ENCODE assay signal across 8 cellular contexts in genomic region chr13:76886292-76887061, GRCh38. TPM values are rescaled to one million over a fixed set of nuclear protein-coding genes. Genes with fewer than 3 reads are reported as not detected.
DNase-seq lines count a peak whose midpoint lies in the region; ATAC-seq lines count a peak whose summit lies in the region.

Gene KCTD12, minus strand, starts transcription at chr13:76886405. Its CDS starts 257 bp downstream, at chr13:76886148.

- H3K27me3 ChIP-seq in CD4-positive, CD25-positive, alpha-beta regulatory T cell (ENCODE audit: control insufficient read depth, insufficient read depth, low read length), result peaks cover 16% of the 10 kb centered on the region
- peaks cover 0 to 3% of the 10 kb centered on the region in 2 donors for H3K27me3 ChIP-seq in naive thymus-derived CD4-positive, alpha-beta T cell (ENCODE audit: control insufficient read depth in 2 of 2, insufficient read depth in 2 of 2, low read length in 2 of 2)

- H3K27ac Mint-ChIP-seq in CD4-positive, CD25-positive, alpha-beta regulatory T cell, result peak within 1 kb of the TSS in 2 of 3 donors; percentile 6 to 57
- H3K27ac Mint-ChIP-seq in activated T-helper 1 cell treated with anti-CD3 and anti-CD28 coated beads, Interleukin-12 subunit alpha, Interleukin-12 subunit beta, Interleukin-2, Interleukin-4 antibody, amounts not matched to agents 30 ng/mL and 10 ng/mL and 1 ng/mL, durations not matched to agents 14 hours and 24 hours and 36 hours, result peak within 1 kb of the TSS; percentile 85
- H3K27ac Mint-ChIP-seq in naive thymus-derived CD4-positive, alpha-beta T cell, result peak within 1 kb of the TSS; percentile 63 to 85 (median 76)
- H3K27ac Mint-ChIP-seq in stimulated activated effector memory CD8-positive, alpha-beta T cell treated with anti-CD3 and anti-CD28 coated beads, Interleukin-12 subunit alpha, Interleukin-12 subunit beta, amount 100 ng/mL, for 72 hours, result no peak within 1 kb of the TSS

- no peaks in the 10 kb centered on the region for H3K36me3 ChIP-seq in CD4-positive, CD25-positive, alpha-beta regulatory T cell (ENCODE audit: control insufficient read depth, insufficient read depth, low read length)
- H3K36me3 ChIP-seq in naive thymus-derived CD4-positive, alpha-beta T cell (ENCODE audit: control insufficient read depth in 2 of 3, insufficient read depth in 3 of 3, low read length in 3 of 3), result no peaks in the 10 kb centered on the region

- H3K36me3 Mint-ChIP-seq in CD4-positive, CD25-positive, alpha-beta regulatory T cell, result no peaks in the 10 kb centered on the region
- H3K36me3 Mint-ChIP-seq in activated T-helper 1 cell treated with anti-CD3 and anti-CD28 coated beads, Interleukin-12 subunit alpha, Interleukin-12 subunit beta, Interleukin-2, Interleukin-4 antibody, amounts not matched to agents 30 ng/mL and 10 ng/mL and 1 ng/mL, durations not matched to agents 14 hours and 24 hours and 36 hours (ENCODE audit: low read depth), result no peaks in the 10 kb centered on the region
- H3K36me3 Mint-ChIP-seq in naive thymus-derived CD4-positive, alpha-beta T cell, result no peaks in the 10 kb centered on the region
- H3K36me3 Mint-ChIP-seq in stimulated activated effector memory CD8-positive, alpha-beta T cell treated with anti-CD3 and anti-CD28 coated beads, Interleukin-12 subunit alpha, Interleukin-12 subunit beta, amount 100 ng/mL, for 72 hours, result no peaks in the 10 kb centered on the region

- POLR2A ChIA-PET in naive thymus-derived CD4-positive, alpha-beta T cell (lab: Charles Lee), result interaction anchor here (0.5 to 4.0 kb wide), 19 partner anchors 9 to 1125 kb away, joined by 3 to 35 read pairs (median 4); partner anchors contain the start of genes CLN5, FBXL3 and SLAIN1

- H3K4me3 ChIP-seq in CD4-positive, CD25-positive, alpha-beta regulatory T cell (ENCODE audit: low read depth, low read length), result peak within 1 kb of the TSS; percentile 64
- peak within 1 kb of the TSS; percentile 62 for H3K4me3 ChIP-seq in naive thymus-derived CD4-positive, alpha-beta T cell (ENCODE audit: low read length)

- H3K27me3 Mint-ChIP-seq in CD4-positive, CD25-positive, alpha-beta regulatory T cell, result peaks cover 17% of the 10 kb centered on the region
- peaks cover 28% of the 10 kb centered on the region for H3K27me3 Mint-ChIP-seq in activated T-helper 1 cell treated with anti-CD3 and anti-CD28 coated beads, Interleukin-12 subunit alpha, Interleukin-12 subunit beta, Interleukin-2, Interleukin-4 antibody, amounts not matched to agents 30 ng/mL and 10 ng/mL and 1 ng/mL, durations not matched to agents 14 hours and 24 hours and 36 hours (ENCODE audit: insufficient read depth)
- peaks cover 0 to 47% (median 8%) of the 10 kb centered on the region in 5 donors for H3K27me3 Mint-ChIP-seq in naive thymus-derived CD4-positive, alpha-beta T cell

- ATAC-seq in CD4-positive, CD25-positive, alpha-beta regulatory T cell (ENCODE audit: low read depth in 2 of 2), result peak; percentile 80
- ATAC-seq in GM19328 (IDR thresholded peaks at IDR 0.05; ENCODE audit: unreplicated experiment) (peak; percentile 67), HG03460 (IDR thresholded peaks at IDR 0.05; ENCODE audit: unreplicated experiment) (peak; percentile 64)
- ATAC-seq in naive thymus-derived CD4-positive, alpha-beta T cell, result peak; percentile 86
- peak; percentile 82 for ATAC-seq in stimulated activated effector memory CD8-positive, alpha-beta T cell treated with anti-CD3 and anti-CD28 coated beads, Interleukin-12 subunit alpha, Interleukin-12 subunit beta, amount 100 ng/mL, for 72 hours

- peaks cover 0 to 5% (median 0%) of the 10 kb centered on the region in 7 donors for H3K9me3 Mint-ChIP-seq in CD4-positive, CD25-positive, alpha-beta regulatory T cell
- no peaks in the 10 kb centered on the region for H3K9me3 Mint-ChIP-seq in activated T-helper 1 cell treated with anti-CD3 and anti-CD28 coated beads, Interleukin-12 subunit alpha, Interleukin-12 subunit beta, Interleukin-2, Interleukin-4 antibody, amounts not matched to agents 30 ng/mL and 10 ng/mL and 1 ng/mL, durations not matched to agents 14 hours and 24 hours and 36 hours
- peaks cover 0 to 1% (median 0%) of the 10 kb centered on the region in 11 donors for H3K9me3 Mint-ChIP-seq in naive thymus-derived CD4-positive, alpha-beta T cell
- H3K9me3 Mint-ChIP-seq in stimulated activated effector memory CD8-positive, alpha-beta T cell treated with anti-CD3 and anti-CD28 coated beads, Interleukin-12 subunit alpha, Interleukin-12 subunit beta, amount 100 ng/mL, for 72 hours, result no peaks in the 10 kb centered on the region

- CTCF ChIA-PET in naive thymus-derived CD4-positive, alpha-beta T cell (lab: Charles Lee), result interaction anchor here (0.8 to 2.8 kb wide), 6 partner anchors 8 to 106 kb away, joined by 3 to 18 read pairs (median 8); no protein-coding TSS in a partner anchor

- no peaks in the 10 kb centered on the region for H3K9me3 ChIP-seq in CD4-positive, CD25-positive, alpha-beta regulatory T cell (ENCODE audit: control insufficient read depth in 2 of 2, low read length in 2 of 2)
- no peaks in the 10 kb centered on the region for H3K9me3 ChIP-seq in naive thymus-derived CD4-positive, alpha-beta T cell (ENCODE audit: control insufficient read depth in 2 of 3, low read length in 3 of 3)

- DNase-seq in CD4-positive, CD25-positive, alpha-beta regulatory T cell, result peak; percentile 65 to 84 (median 70)
- peak; percentile 72 for DNase-seq in OCI-M1 (lab: John Stamatoyannopoulos, UW)
- peak; percentile 60 for DNase-seq in activated T-helper 1 cell treated with anti-CD3 and anti-CD28 coated beads, Interleukin-12 subunit alpha, Interleukin-12 subunit beta, Interleukin-2, Interleukin-4 antibody, amounts not matched to agents 30 ng/mL and 10 ng/mL and 1 ng/mL, durations not matched to agents 14 hours and 24 hours and 36 hours (ENCODE audit: low spot score)
- peak; percentile 93 for DNase-seq in fibroblast of gingiva (ENCODE audit: low read depth)
- peak; percentile 73 to 84 (median 80) for DNase-seq in naive thymus-derived CD4-positive, alpha-beta T cell
- DNase-seq in stimulated activated effector memory CD8-positive, alpha-beta T cell treated with anti-CD3 and anti-CD28 coated beads, Interleukin-12 subunit alpha, Interleukin-12 subunit beta, amount 100 ng/mL, for 72 hours (ENCODE audit: low spot score in 2 of 2), result peak; percentile 42 to 65

- H3K4me1 ChIP-seq in CD4-positive, CD25-positive, alpha-beta regulatory T cell (ENCODE audit: control insufficient read depth, insufficient read depth, low read length, poor library complexity, severe bottlenecking), result peaks cover 18% of the 10 kb centered on the region
- peaks cover 4 to 8% of the 10 kb centered on the region in 2 donors for H3K4me1 ChIP-seq in naive thymus-derived CD4-positive, alpha-beta T cell (ENCODE audit: control insufficient read depth in 2 of 2, insufficient read depth in 2 of 2, low read length in 2 of 2)

- intact Hi-C loops in activated T-helper 1 cell treated with anti-CD3 and anti-CD28 coated beads, Interleukin-12 subunit alpha, Interleukin-12 subunit beta, Interleukin-2, Interleukin-4 antibody, amounts not matched to agents 30 ng/mL and 10 ng/mL and 1 ng/mL, durations not matched to agents 14 hours and 24 hours and 36 hours (cut with micrococcal nuclease), result loop anchor here (1.0 to 10.0 kb wide), 6 partner anchors 58 to 1352 kb away; partner anchors contain the start of gene COMMD6
- intact Hi-C loops in naive thymus-derived CD4-positive, alpha-beta T cell (cut with micrococcal nuclease), result loop anchor here (1.0 to 5.0 kb wide), 16 partner anchors 7 to 1564 kb away; partner anchors contain the start of genes CLN5 (in 2 of the 2), FBXL3 (in 1 of the 2), LMO7 (in 1 of the 2) and MYCBP2 (in 1 of the 2)

- peaks cover 3 to 27% (median 20%) of the 10 kb centered on the region in 4 donors for H3K4me1 Mint-ChIP-seq in CD4-positive, CD25-positive, alpha-beta regulatory T cell
- H3K4me1 Mint-ChIP-seq in activated T-helper 1 cell treated with anti-CD3 and anti-CD28 coated beads, Interleukin-12 subunit alpha, Interleukin-12 subunit beta, Interleukin-2, Interleukin-4 antibody, amounts not matched to agents 30 ng/mL and 10 ng/mL and 1 ng/mL, durations not matched to agents 14 hours and 24 hours and 36 hours (ENCODE audit: low read depth), result peaks cover 28% of the 10 kb centered on the region
- peaks cover 20 to 37% (median 32%) of the 10 kb centered on the region in 7 donors for H3K4me1 Mint-ChIP-seq in naive thymus-derived CD4-positive, alpha-beta T cell
- H3K4me1 Mint-ChIP-seq in stimulated activated effector memory CD8-positive, alpha-beta T cell treated with anti-CD3 and anti-CD28 coated beads, Interleukin-12 subunit alpha, Interleukin-12 subunit beta, amount 100 ng/mL, for 72 hours, result peaks cover 18% of the 10 kb centered on the region

- peak within 1 kb of the TSS; percentile 89 to 95 (median 90) for H3K4me3 Mint-ChIP-seq in CD4-positive, CD25-positive, alpha-beta regulatory T cell
- peak within 1 kb of the TSS; percentile 90 for H3K4me3 Mint-ChIP-seq in activated T-helper 1 cell treated with anti-CD3 and anti-CD28 coated beads, Interleukin-12 subunit alpha, Interleukin-12 subunit beta, Interleukin-2, Interleukin-4 antibody, amounts not matched to agents 30 ng/mL and 10 ng/mL and 1 ng/mL, durations not matched to agents 14 hours and 24 hours and 36 hours
- H3K4me3 Mint-ChIP-seq in naive thymus-derived CD4-positive, alpha-beta T cell, result peak within 1 kb of the TSS; percentile 88 to 95 (median 92)
- H3K4me3 Mint-ChIP-seq in stimulated activated effector memory CD8-positive, alpha-beta T cell treated with anti-CD3 and anti-CD28 coated beads, Interleukin-12 subunit alpha, Interleukin-12 subunit beta, amount 100 ng/mL, for 72 hours, result peak within 1 kb of the TSS; percentile 68

- peak within 1 kb of the TSS; percentile 53 for H3K27ac ChIP-seq in CD4-positive, CD25-positive, alpha-beta regulatory T cell (ENCODE audit: insufficient read depth, low read length, poor library complexity, severe bottlenecking)
- peak within 1 kb of the TSS; percentile 55 for H3K27ac ChIP-seq in naive thymus-derived CD4-positive, alpha-beta T cell (ENCODE audit: low read depth, low read length)

RNA-seq across cellular contexts. Expression of gene KCTD12, which starts in this region (rescaled TPM):
- total RNA-seq in CD4-positive, CD25-positive, alpha-beta regulatory T cell, result 2.8 TPM
- under 1 TPM; 0.19 to 0.33 (median 0.24) TPM for polyA plus RNA-seq in CD4-positive, CD25-positive, alpha-beta regulatory T cell
- total RNA-seq in activated T-helper 1 cell treated with anti-CD3 and anti-CD28 coated beads, Interleukin-12 subunit alpha, Interleukin-12 subunit beta, Interleukin-2, Interleukin-4 antibody, amounts not matched to agents 30 ng/mL and 10 ng/mL and 1 ng/mL, durations not matched to agents 14 hours and 24 hours and 36 hours, result 10.4 and 10.7 TPM in 2 replicates
- total RNA-seq in naive thymus-derived CD4-positive, alpha-beta T cell, result 10 to 100 TPM in 4 of 5 experiments, 1 to 10 TPM in 1; 7.6 to 48.0 (median 14.0) TPM
- under 1 TPM; 0.61 to 0.72 TPM for polyA plus RNA-seq in naive thymus-derived CD4-positive, alpha-beta T cell

Comparison
In these comparisons a context has a peak if more than half of its experiments do, and no peak if none do; other contexts are left out.
1. Peak in every context shown above with its lines: DNase-seq, ATAC-seq, H3K4me3 ChIP-seq and H3K27ac ChIP-seq.